14 cellular contexts compared by ENCODE assay signal in genomic region chr12:1808036-1808797, GRCh38. TPM values are rescaled to one million over a fixed set of nuclear protein-coding genes. Genes with fewer than 3 reads are reported as not detected.
"Had no signal": no experiment of that assay in that cellular context is flagged by ENCODE, and none has a peak within 500 bp of the region (broad histone marks: within the 10 kb centered on the region; RNA-seq: fewer than 3 reads in every experiment).

No MANE protein-coding gene starts in this region.

- H3K36me3 Mint-ChIP-seq: activated naive CD8-positive, alpha-beta T cell treated with anti-CD3 and anti-CD28 coated beads, Interleukin-2, amount 10 ng/mL, durations not matched to agents 7 days and 5 days had no signal

- H2AFZ ChIP-seq: neural progenitor cell had no signal

- H3K9me3 ChIP-seq: ascending aorta, colonic mucosa, ovary, uterus had no signal

- DNase-seq: activated CD4-positive, alpha-beta T cell treated with anti-CD3 and anti-CD28 coated beads, Interleukin-2, amount 50 U/mL, for 4 hours; activated CD4-positive, CD25-positive, alpha-beta regulatory T cell; activated gamma-delta T cell treated with Interleukin-2 at 50 U/mL for 16 hours; activated naive CD8-positive, alpha-beta T cell treated with anti-CD3 and anti-CD28 coated beads, Interleukin-2, amount 10 ng/mL, durations not matched to agents 7 days and 5 days; activated T-cell treated with anti-CD3 and anti-CD28 coated beads, Interleukin-2, amount 50 U/mL, for 4 hours; colonic mucosa; hypothalamus; ovary; stimulated activated CD4-positive, alpha-beta T cell treated with anti-CD3 and anti-CD28 coated beads, Interleukin-15, amount 100 ng/mL, for 24 hours; stimulated activated CD4-positive, alpha-beta T cell treated with anti-CD3 and anti-CD28 coated beads, Interleukin-4, amount 100 ng/mL, for 24 hours; uterus had no signal

- H3K36me3 ChIP-seq: ascending aorta, colonic mucosa, neural progenitor cell, ovary, uterus had no signal

- H3K27ac Mint-ChIP-seq: activated naive CD8-positive, alpha-beta T cell treated with anti-CD3 and anti-CD28 coated beads, Interleukin-2, amount 10 ng/mL, durations not matched to agents 7 days and 5 days had no signal

- ATAC-seq: activated T-cell treated with anti-CD3 and anti-CD28 coated beads, Interleukin-2, amount 50 U/mL, for 4 hours had no signal

- H3K4me3 ChIP-seq: ascending aorta, colonic mucosa, neural progenitor cell, ovary, uterus had no signal

- H3K27me3 Mint-ChIP-seq: activated naive CD8-positive, alpha-beta T cell treated with anti-CD3 and anti-CD28 coated beads, Interleukin-2, amount 10 ng/mL, durations not matched to agents 7 days and 5 days had no signal

- H3K4me1 ChIP-seq: colonic mucosa, neural progenitor cell, uterus had no signal

- H3K4me2 ChIP-seq: neural progenitor cell had no signal

- H3K27me3 ChIP-seq: ascending aorta, colonic mucosa, neural progenitor cell, ovary, uterus had no signal

- H3K4me3 Mint-ChIP-seq: activated naive CD8-positive, alpha-beta T cell treated with anti-CD3 and anti-CD28 coated beads, Interleukin-2, amount 10 ng/mL, durations not matched to agents 7 days and 5 days; activated T-cell treated with anti-CD3 and anti-CD28 coated beads, Interleukin-2, amount 50 U/mL, for 4 hours; neural progenitor cell had no signal

- H3K27ac ChIP-seq: ascending aorta, colonic mucosa, neural progenitor cell, ovary, uterus had no signal

- H3K9ac ChIP-seq: neural progenitor cell had no signal

RNA-seq across cellular contexts. Expression of gene LRTM2, which starts 12.1 kb away (rescaled TPM):
- total RNA-seq: activated naive CD8-positive, alpha-beta T cell treated with anti-CD3 and anti-CD28 coated beads, Interleukin-2, amount 10 ng/mL, durations not matched to agents 7 days and 5 days; ascending aorta; colonic mucosa; ovary; T-helper 2 cell treated with Interferon-gamma antibody and Interleukin-4, amounts not matched to agents 100 ng/mL and 5 ng/mL, for 36 hours; uterus had no signal
- polyA plus RNA-seq: ovary had no signal
